8 cellular contexts compared by ENCODE assay signal in the genomic region with DNA sequence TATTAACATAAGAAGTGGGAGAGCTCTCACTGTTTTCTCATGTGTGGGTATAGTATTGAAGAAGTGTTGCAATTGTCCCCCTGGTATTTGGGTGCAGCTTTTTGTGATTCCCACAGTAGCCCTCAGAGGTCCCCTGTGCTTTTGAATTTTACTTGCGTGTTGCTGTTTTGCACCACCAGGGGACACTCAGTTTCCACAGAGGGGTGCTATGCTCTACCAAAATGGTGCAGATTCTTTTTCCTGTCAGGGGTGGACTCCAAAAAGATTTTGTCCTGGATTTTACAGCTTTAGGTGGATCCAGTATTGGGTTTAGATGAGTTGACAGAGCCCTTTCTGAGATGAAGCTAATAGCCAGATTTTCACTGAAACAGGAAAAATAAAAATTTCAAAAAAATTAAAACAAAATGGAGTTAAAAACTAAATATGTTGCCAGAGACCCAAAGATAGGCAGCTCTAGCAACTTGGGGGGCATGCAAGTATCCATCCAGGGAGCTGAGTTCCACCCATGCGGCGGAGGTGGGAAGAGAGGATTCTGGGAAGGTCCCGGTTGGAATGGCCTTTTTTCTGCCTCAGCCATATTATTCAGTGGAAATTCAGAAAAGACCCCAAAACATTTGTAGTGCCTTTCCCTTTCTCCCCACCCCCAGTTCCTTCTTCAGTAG. TPM values are rescaled to one million over a fixed set of nuclear protein-coding genes. Genes with fewer than 3 reads are reported as not detected.
DNase-seq lines count a peak whose midpoint lies in the region; ATAC-seq and TF ChIP-seq lines count a peak whose summit lies in the region.

No MANE protein-coding gene starts in this region.

- H3K27ac Mint-ChIP-seq in activated T-helper 2 cell treated with anti-CD3 and anti-CD28 coated beads, Interferon-gamma antibody, Interleukin-2, Interleukin-4, amounts not matched to agents 10 μg/mL and 5 μg/mL and 100 μg/mL, durations not matched to agents 14 hours and 24 hours and 36 hours: no peak overlapping the region

- no peaks in the 10 kb centered on the region for H3K27me3 Mint-ChIP-seq in activated T-helper 2 cell treated with anti-CD3 and anti-CD28 coated beads, Interferon-gamma antibody, Interleukin-2, Interleukin-4, amounts not matched to agents 10 μg/mL and 5 μg/mL and 100 μg/mL, durations not matched to agents 14 hours and 24 hours and 36 hours (ENCODE audit: low read depth)

- H3K9me3 ChIP-seq in heart right ventricle: no peaks in the 10 kb centered on the region

- no peaks in the 10 kb centered on the region for H3K27me3 ChIP-seq in heart right ventricle

- peaks cover 2 to 38% (median 23%) of the 10 kb centered on the region in 9 donors for H3K4me1 ChIP-seq in heart right ventricle

- peaks cover 0 to 24% (median 0%) of the 10 kb centered on the region in 9 donors for H3K36me3 ChIP-seq in heart right ventricle

- no peaks in the 10 kb centered on the region for H3K9me3 Mint-ChIP-seq in activated T-helper 2 cell treated with anti-CD3 and anti-CD28 coated beads, Interferon-gamma antibody, Interleukin-2, Interleukin-4, amounts not matched to agents 10 μg/mL and 5 μg/mL and 100 μg/mL, durations not matched to agents 14 hours and 24 hours and 36 hours

- H3K27ac ChIP-seq in heart right ventricle: peak overlapping the region in 9 of 10 donors; percentile 23 to 81 (median 70)

- ATAC-seq in heart right ventricle (peak; percentile 39 to 85 (median 70)), GM18502 (IDR thresholded peaks at IDR 0.05; ENCODE audit: poor library complexity, unreplicated experiment) (no peak)

- H3K4me3 Mint-ChIP-seq in activated T-helper 2 cell treated with anti-CD3 and anti-CD28 coated beads, Interferon-gamma antibody, Interleukin-2, Interleukin-4, amounts not matched to agents 10 μg/mL and 5 μg/mL and 100 μg/mL, durations not matched to agents 14 hours and 24 hours and 36 hours (ENCODE audit: low read depth): no peak overlapping the region

- H3K36me3 Mint-ChIP-seq in activated T-helper 2 cell treated with anti-CD3 and anti-CD28 coated beads, Interferon-gamma antibody, Interleukin-2, Interleukin-4, amounts not matched to agents 10 μg/mL and 5 μg/mL and 100 μg/mL, durations not matched to agents 14 hours and 24 hours and 36 hours (ENCODE audit: low read depth): peaks cover 3% of the 10 kb centered on the region

- WGBS in heart right ventricle, 2 donors: 80 to 89% methylated on average over 4 of the region's 4 CpGs

- no peak overlapping the region for H3K4me3 ChIP-seq in heart right ventricle

- TF ChIP-seq CTCF in heart right ventricle (IDR thresholded peaks at IDR 0.05): peak; percentile 35 to 77 (median 69)

- intact Hi-C loops in activated T-helper 2 cell treated with anti-CD3 and anti-CD28 coated beads, Interferon-gamma antibody, Interleukin-2, Interleukin-4, amounts not matched to agents 10 μg/mL and 5 μg/mL and 100 μg/mL, durations not matched to agents 14 hours and 24 hours and 36 hours (cut with micrococcal nuclease): no loop called here
- intact Hi-C loops in heart right ventricle (cut with DNase I): loop anchor here in 7 of 10 donors (1.0 to 10.0 kb wide), 8 partner anchors 81 to 674 kb away; a partner anchor contains a TSS

- H3K4me1 Mint-ChIP-seq in activated T-helper 2 cell treated with anti-CD3 and anti-CD28 coated beads, Interferon-gamma antibody, Interleukin-2, Interleukin-4, amounts not matched to agents 10 μg/mL and 5 μg/mL and 100 μg/mL, durations not matched to agents 14 hours and 24 hours and 36 hours (ENCODE audit: low read depth): peaks cover 4% of the 10 kb centered on the region

- DNase-seq in NCI-H524 (lab: John Stamatoyannopoulos, UW) (peak; percentile 51 to 83), NCI-H524 treated with DMSO at 0.1 percent for 48 hours (lab: John Stamatoyannopoulos, UW) (no peak), Kasumi-1 (lab: John Stamatoyannopoulos, UW) (peak; percentile 58 to 74), heart right ventricle (no peak), retina (peak; percentile 10), KG1 (lab: John Stamatoyannopoulos, UW) (no peak)
- DNase-seq in activated T-helper 2 cell treated with anti-CD3 and anti-CD28 coated beads, Interferon-gamma antibody, Interleukin-2, Interleukin-4, amounts not matched to agents 10 μg/mL and 5 μg/mL and 100 μg/mL, durations not matched to agents 14 hours and 24 hours and 36 hours (ENCODE audit: low spot score): peak; percentile 13

RNA-seq across cellular contexts. Expression of a gene that starts 50.2 kb away (rescaled TPM):
- 28.8 and 29.6 TPM in 2 replicates for total RNA-seq in activated T-helper 2 cell treated with anti-CD3 and anti-CD28 coated beads, Interferon-gamma antibody, Interleukin-2, Interleukin-4, amounts not matched to agents 10 μg/mL and 5 μg/mL and 100 μg/mL, durations not matched to agents 14 hours and 24 hours and 36 hours
- 10 to 100 TPM; 14.6 to 24.7 (median 18.5) TPM for total RNA-seq in heart right ventricle
- polyA plus RNA-seq in heart right ventricle: 1 to 10 TPM; 5.6 to 7.7 TPM

RNA-seq across cellular contexts. Expression of a gene that starts 50.6 kb away (rescaled TPM):
- 20.3 and 21.6 TPM in 2 replicates for total RNA-seq in activated T-helper 2 cell treated with anti-CD3 and anti-CD28 coated beads, Interferon-gamma antibody, Interleukin-2, Interleukin-4, amounts not matched to agents 10 μg/mL and 5 μg/mL and 100 μg/mL, durations not matched to agents 14 hours and 24 hours and 36 hours
- 1 to 10 TPM; 6.3 to 8.9 (median 6.8) TPM for total RNA-seq in heart right ventricle
- 10 to 100 TPM; 13.7 to 14.6 TPM for polyA plus RNA-seq in heart right ventricle

Comparison
In these comparisons a context has a peak if more than half of its experiments do, and no peak if none do; other contexts are left out.
1. DNase-seq: peak in NCI-H524 (2 of 2), Kasumi-1 (2 of 2), activated T-helper 2 cell treated with anti-CD3 and anti-CD28 coated beads, Interferon-gamma antibody, Interleukin-2, Interleukin-4, amounts not matched to agents 10 μg/mL and 5 μg/mL and 100 μg/mL, durations not matched to agents 14 hours and 24 hours and 36 hours (single experiment) and retina (single experiment); none in NCI-H524 treated with DMSO at 0.1 percent for 48 hours (single experiment), heart right ventricle (0 of 2) and KG1 (single experiment).